ENCODE assay signal across 15 cellular contexts in the genomic region with DNA sequence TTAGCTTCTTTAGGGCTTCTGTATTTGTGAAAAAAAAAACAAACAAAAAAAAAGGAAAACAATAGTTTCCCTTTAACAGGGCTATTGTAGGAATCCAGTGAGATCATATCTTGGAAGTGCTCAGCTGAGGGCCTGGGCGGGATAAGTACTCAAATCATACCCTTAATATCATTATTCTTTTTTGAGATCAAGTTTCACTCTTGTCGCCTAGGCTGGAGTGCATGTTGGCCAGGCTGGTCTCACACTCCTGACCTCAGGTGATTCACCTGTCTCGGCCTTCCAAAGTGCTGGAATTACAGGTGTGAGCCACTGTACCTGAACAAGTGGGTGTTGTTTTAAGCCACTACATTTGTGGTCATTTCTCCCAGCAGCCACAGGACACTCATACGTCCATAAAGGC.
DNase-seq lines count a peak whose midpoint lies in the region; ATAC-seq, FAIRE-seq and TF ChIP-seq lines count a peak whose summit lies in the region.
"Had no signal": no experiment of that assay in that cellular context is flagged by ENCODE, and none has a peak within 500 bp of the region (broad histone marks: within the 10 kb centered on the region; RNA-seq: fewer than 3 reads in every experiment).

No MANE protein-coding gene starts in this region.

- H3K4me3 ChIP-seq in left ventricle myocardium inferior (no peak overlapping the region), gastrocnemius medialis (no peak overlapping the region)
- H3K4me3 ChIP-seq: BLaER1 had no signal

- H3K9me3 ChIP-seq in left ventricle myocardium inferior (replicated peaks) (no peaks in the 10 kb centered on the region), gastrocnemius medialis (no peaks in the 10 kb centered on the region)
- H3K9me3 ChIP-seq: BLaER1, Caco-2 had no signal

- FAIRE-seq in GM19239 (lab: Jason Lieb, UNC) = no peak

- no peak for ATAC-seq in Right ventricle myocardium inferior
- ATAC-seq in gastrocnemius medialis = no peak
- ATAC-seq in activated CD4-positive, alpha-beta T cell treated with anti-CD3 and anti-CD28 coated beads for 36 hours = no peak

- TF ChIP-seq CTCF in left ventricle myocardium inferior (IDR thresholded peaks at IDR 0.05; ENCODE audit: borderline replicate concordance) (no peak), gastrocnemius medialis (IDR thresholded peaks at IDR 0.05 in 4 of 5, conservative IDR thresholded peaks at IDR 0.05 in 1 of 5) (no peak)

- CTCF ChIA-PET in activated CD4-positive, alpha-beta T cell treated with anti-CD3 and anti-CD28 coated beads for 36 hours (lab: Charles Lee) = no interaction called here

- H3K27me3 ChIP-seq in left ventricle myocardium inferior (ENCODE audit: low read depth) (no peaks in the 10 kb centered on the region), gastrocnemius medialis (no peaks in the 10 kb centered on the region)
- H3K27me3 ChIP-seq: BLaER1 had no signal

- H3K4me1 ChIP-seq in left ventricle myocardium inferior (peaks cover 67% of the 10 kb centered on the region), gastrocnemius medialis (peaks cover 36 to 37% of the 10 kb centered on the region in 2 donors)
- H3K4me1 ChIP-seq: Caco-2 had no signal

- H3K36me3 Mint-ChIP-seq in activated CD4-positive, alpha-beta T cell treated with anti-CD3 and anti-CD28 coated beads for 36 hours (ENCODE audit: low read depth) = no peaks in the 10 kb centered on the region

- in situ Hi-C loops in gastrocnemius medialis (cut with MboI; ENCODE audit: low sequenced_read_pairs in 4 of 4) = no loop called here

- TF ChIP-seq POLR2A in gastrocnemius medialis (IDR thresholded peaks at IDR 0.05) = no peak

- no peak overlapping the region for H3K4me3 Mint-ChIP-seq in activated CD4-positive, alpha-beta T cell treated with anti-CD3 and anti-CD28 coated beads for 36 hours
- H3K4me3 Mint-ChIP-seq: CD8-positive, alpha-beta memory T cell; HFFc6 had no signal

- no peaks in the 10 kb centered on the region for H3K4me1 Mint-ChIP-seq in activated CD4-positive, alpha-beta T cell treated with anti-CD3 and anti-CD28 coated beads for 36 hours
- H3K4me1 Mint-ChIP-seq: CD8-positive, alpha-beta memory T cell had no signal

- H3K27ac Mint-ChIP-seq in activated CD4-positive, alpha-beta T cell treated with anti-CD3 and anti-CD28 coated beads for 36 hours = no peak overlapping the region
- H3K27ac Mint-ChIP-seq: HFFc6 had no signal

- H3K27me3 Mint-ChIP-seq in activated CD4-positive, alpha-beta T cell treated with anti-CD3 and anti-CD28 coated beads for 36 hours = peaks cover 2% of the 10 kb centered on the region

- POLR2A ChIA-PET in activated CD4-positive, alpha-beta T cell treated with anti-CD3 and anti-CD28 coated beads for 36 hours (lab: Charles Lee) = no interaction called here

- H3K27ac ChIP-seq in left ventricle myocardium inferior (replicated peaks) (peak overlapping the region; percentile 89), gastrocnemius medialis (peak overlapping the region in 3 of 4 donors; percentile 18 to 77 (median 25))
- H3K27ac ChIP-seq: BLaER1 had no signal

- DNase-seq in NCI-H2029 (lab: John Stamatoyannopoulos, UW) (peak; percentile 19), NCI-H2029 treated with DMSO at 0.1 percent for 48 hours (lab: John Stamatoyannopoulos, UW) (no peak), left ventricle myocardium inferior (no peak), Right ventricle myocardium inferior (ENCODE audit: missing footprints) (no peak), kidney tubule cell (ENCODE audit: low spot score) (peak; percentile 8), gastrocnemius medialis (no peak), GM19239 (ENCODE audit: insufficient read length, low spot score) (no peak)
- DNase-seq in activated CD4-positive, alpha-beta T cell treated with anti-CD3 and anti-CD28 coated beads for 36 hours = no peak
- DNase-seq: 8988T; AML-193; Caco-2; CD8-positive, alpha-beta memory T cell; HCEC 1CT; HFFc6 had no signal

- intact Hi-C loops in left ventricle myocardium inferior (cut with micrococcal nuclease) (no loop called here), Right ventricle myocardium inferior (cut with DNase I) (no loop called here), gastrocnemius medialis (cut with DNase I; ENCODE audit: low total_unique reads) (no loop called here)
- intact Hi-C loops in activated CD4-positive, alpha-beta T cell treated with anti-CD3 and anti-CD28 coated beads for 36 hours (cut with DNase I, micrococcal nuclease) = no loop called here

- no peaks in the 10 kb centered on the region for H3K9me3 Mint-ChIP-seq in activated CD4-positive, alpha-beta T cell treated with anti-CD3 and anti-CD28 coated beads for 36 hours (ENCODE audit: low read depth)
- H3K9me3 Mint-ChIP-seq: HFFc6 had no signal

- no peaks in the 10 kb centered on the region for H3K36me3 ChIP-seq in left ventricle myocardium inferior
- no peaks in the 10 kb centered on the region for H3K36me3 ChIP-seq in gastrocnemius medialis
- H3K36me3 ChIP-seq: BLaER1 had no signal

Comparison
In these comparisons a context has a peak if more than half of its experiments do, and no peak if none do; other contexts are left out.
1. DNase-seq: peak in NCI-H2029 (single experiment) and kidney tubule cell (single experiment); none in NCI-H2029 treated with DMSO at 0.1 percent for 48 hours (single experiment), left ventricle myocardium inferior (single experiment), Right ventricle myocardium inferior (single experiment), gastrocnemius medialis (0 of 2), activated CD4-positive, alpha-beta T cell treated with anti-CD3 and anti-CD28 coated beads for 36 hours (single experiment) and GM19239 (single experiment).